In the genomic region with DNA sequence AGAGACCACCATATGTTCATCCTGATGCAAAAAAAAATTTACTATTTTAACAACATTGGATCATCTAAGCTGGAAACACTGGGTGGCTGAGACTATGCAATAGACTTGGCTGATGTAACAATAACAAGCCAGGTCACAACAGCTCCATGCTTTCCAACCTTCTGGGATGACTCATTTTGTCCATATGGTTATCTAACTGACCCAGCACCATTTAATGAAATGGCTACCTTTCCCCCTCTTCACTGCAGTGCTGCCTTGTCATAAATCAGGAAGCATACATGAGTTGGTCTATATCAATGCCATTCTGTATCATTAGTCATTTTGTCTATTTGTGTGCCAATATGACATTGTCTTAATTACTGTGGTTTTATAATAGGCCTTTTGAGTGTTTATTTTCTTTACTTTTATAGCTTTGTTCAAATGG, we compare ENCODE assay signal across 9 cellular contexts.
DNase-seq lines count a peak whose midpoint lies in the region; ATAC-seq and TF ChIP-seq lines count a peak whose summit lies in the region.
"Had no signal": no experiment of that assay in that cellular context is flagged by ENCODE, and none has a peak within 500 bp of the region (broad histone marks: within the 10 kb centered on the region; RNA-seq: fewer than 3 reads in every experiment).

No MANE protein-coding gene starts in this region.

- peaks cover 4% of the 10 kb centered on the region for H3K4me1 Mint-ChIP-seq in CD14-positive monocyte

- H3K27me3 Mint-ChIP-seq in CD14-positive monocyte (ENCODE audit: low read depth in 3 of 3), result peaks cover 0 to 2% (median 0%) of the 10 kb centered on the region in 3 donors

- intact Hi-C loops in Right ventricle myocardium inferior (cut with DNase I) (no loop called here), CD14-positive monocyte (cut with micrococcal nuclease) (no loop called here)

- no peaks in the 10 kb centered on the region for H3K36me3 Mint-ChIP-seq in CD14-positive monocyte

- no peak for TF ChIP-seq CTCF in epithelial cell of esophagus (IDR thresholded peaks at IDR 0.05; ENCODE audit: insufficient read depth, low read depth, low read length, missing control alignments)
- TF ChIP-seq CTCF in CD14-positive monocyte (IDR thresholded peaks at IDR 0.05), result no peak

- no peak overlapping the region for H3K4me3 Mint-ChIP-seq in CD14-positive monocyte

- peaks cover 3 to 14% (median 9%) of the 10 kb centered on the region in 7 donors for H3K9me3 Mint-ChIP-seq in CD14-positive monocyte

- H3K4me3 ChIP-seq in epithelial cell of esophagus (ENCODE audit: low read length), result no peak overlapping the region

- ATAC-seq in HG03175 (IDR thresholded peaks at IDR 0.05; ENCODE audit: unreplicated experiment), result no peak
- no peak for ATAC-seq in Right ventricle myocardium inferior
- ATAC-seq: activated naive CD4-positive, alpha-beta T cell treated with anti-CD3 and anti-CD28 coated beads, Interleukin-2, amount 50 U/mL, for 72 hours had no signal

- no peak overlapping the region for H3K27ac Mint-ChIP-seq in CD14-positive monocyte
- H3K27ac Mint-ChIP-seq: activated naive CD4-positive, alpha-beta T cell treated with anti-CD3 and anti-CD28 coated beads, Interleukin-2, amount 50 U/mL, for 72 hours had no signal

- DNase-seq in GM03348 (ENCODE audit: low spot score), result peak; percentile 66
- DNase-seq in NCI-H774 (lab: John Stamatoyannopoulos, UW), result peak; percentile 73
- peak; percentile 54 for DNase-seq in epithelial cell of esophagus (ENCODE audit: low read depth)
- peak; percentile 41 for DNase-seq in renal cortical epithelial cell (ENCODE audit: low read depth)
- DNase-seq in Right ventricle myocardium inferior (ENCODE audit: missing footprints), result no peak
- no peak for DNase-seq in CD14-positive monocyte (ENCODE audit: low spot score)
- DNase-seq: NCI-H2227 treated with DMSO at 0.1 percent for 48 hours had no signal

Comparison
In these comparisons a context has a peak if more than half of its experiments do, and no peak if none do; other contexts are left out.
1. DNase-seq: peak in GM03348 (single experiment), NCI-H774 (single experiment), epithelial cell of esophagus (single experiment) and renal cortical epithelial cell (single experiment); none in Right ventricle myocardium inferior (single experiment) and CD14-positive monocyte (single experiment).